ENCODE assay signal across 17 cellular contexts in the genomic region with DNA sequence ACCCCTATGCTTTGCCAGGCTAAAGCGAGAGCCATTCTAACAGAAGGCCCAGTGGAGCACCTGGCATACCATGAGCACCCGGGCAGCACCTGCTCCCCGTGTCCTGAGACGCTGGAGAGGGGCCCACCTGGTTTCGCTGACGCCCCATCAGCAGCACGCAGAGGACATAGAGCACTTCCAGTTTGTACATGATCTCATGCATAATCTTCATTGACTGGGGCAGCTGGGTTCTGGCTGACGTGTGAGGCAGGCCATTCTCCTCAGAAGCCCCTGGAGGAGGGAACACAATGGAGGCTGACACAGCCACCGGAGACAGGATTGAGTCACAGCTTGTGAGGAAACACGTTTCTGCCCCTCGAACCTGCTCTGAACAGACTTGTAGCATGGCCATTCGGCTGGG.
A peak's percentile ranks its signal among the peaks of the same experiment; 100 is the strongest.
DNase-seq lines count a peak whose midpoint lies in the region; ATAC-seq and TF ChIP-seq lines count a peak whose summit lies in the region.
"Had no signal": no experiment of that assay in that cellular context is flagged by ENCODE, and none has a peak within 500 bp of the region (broad histone marks: within the 10 kb centered on the region; RNA-seq: fewer than 3 reads in every experiment).

No MANE protein-coding gene starts in this region.

- in situ Hi-C loops in G401 (cut with HindIII; ENCODE audit: low sequenced_read_pairs), result no loop called here

- ATAC-seq in HG02870 (IDR thresholded peaks at IDR 0.05; ENCODE audit: unreplicated experiment), result no peak
- ATAC-seq: activated CD8-positive, alpha-beta T cell treated with anti-CD3 and anti-CD28 coated beads for 36 hours; Panc1 had no signal

- H3K27ac ChIP-seq in angular gyrus (ENCODE audit: low read depth, low read length), result peak overlapping the region; percentile 22
- H3K27ac ChIP-seq: HL-60 had no signal

- DNase-seq in G401 (ENCODE audit: low spot score), result peak; percentile 72
- peak; percentile 52 for DNase-seq in fibroblast of mammary gland (ENCODE audit: low read depth)
- peak; percentile 30 for DNase-seq in non-pigmented ciliary epithelial cell (ENCODE audit: low read depth)
- no peak for DNase-seq in cerebellar nuclear complex (lab: John Stamatoyannopoulos, UW)
- no peak for DNase-seq in amniotic stem cell (lab: John Stamatoyannopoulos, UW)
- no peak for DNase-seq in NCI-H524 treated with DMSO at 0.1 percent for 48 hours (lab: John Stamatoyannopoulos, UW)
- DNase-seq: activated CD8-positive, alpha-beta T cell treated with anti-CD3 and anti-CD28 coated beads for 36 hours; CD8-positive, alpha-beta memory T cell; naive B cell; NCI-H1048; NCI-H748 treated with DMSO at 0.1 percent for 48 hours had no signal

- no peak for TF ChIP-seq CTCF in fibroblast of mammary gland (conservative IDR thresholded peaks at IDR 0.05; ENCODE audit: control insufficient read depth, insufficient read depth, low read depth, low read length)

- H3K4me3 ChIP-seq in fibroblast of mammary gland (ENCODE audit: control insufficient read depth, low read depth, low read length), result no peak overlapping the region
- H3K4me3 ChIP-seq: adrenal gland, testis had no signal

Comparison
In these comparisons a context has a peak if more than half of its experiments do, and no peak if none do; other contexts are left out.
1. DNase-seq: peak in G401 (single experiment), fibroblast of mammary gland (single experiment) and non-pigmented ciliary epithelial cell (single experiment); none in cerebellar nuclear complex (0 of 2), amniotic stem cell (single experiment) and NCI-H524 treated with DMSO at 0.1 percent for 48 hours (single experiment).